ENCODE assay signal across 9 cellular contexts in genomic region chr2:68250196-68250595, GRCh38. TPM values are rescaled to one million over a fixed set of nuclear protein-coding genes. Genes with fewer than 3 reads are reported as not detected.
A peak's percentile ranks its signal among the peaks of the same experiment; 100 is the strongest.
DNase-seq lines count a peak whose midpoint lies in the region; ATAC-seq and TF ChIP-seq lines count a peak whose summit lies in the region.
"Had no signal": no experiment of that assay in that cellular context is flagged by ENCODE, and none has a peak within 500 bp of the region (broad histone marks: within the 10 kb centered on the region; RNA-seq: fewer than 3 reads in every experiment).

No MANE protein-coding gene starts in this region.

- no peak for TF ChIP-seq CTCF in CD14-positive monocyte (IDR thresholded peaks at IDR 0.05)
- no peak for TF ChIP-seq CTCF in Loucy (conservative IDR thresholded peaks at IDR 0.05; ENCODE audit: low read length)
- TF ChIP-seq CTCF in colonic mucosa (IDR thresholded peaks at IDR 0.05), result no peak
- TF ChIP-seq CTCF in nephron progenitor cell (IDR thresholded peaks at IDR 0.05), result no peak

- H3K27me3 ChIP-seq in Loucy (ENCODE audit: insufficient read depth, low read length, poor library complexity, severe bottlenecking) (no peaks in the 10 kb centered on the region), colonic mucosa (no peaks in the 10 kb centered on the region)

- DNase-seq in CD14-positive monocyte (ENCODE audit: low spot score) (no peak), colonic mucosa (no peak), nephron progenitor cell (no peak), anterior cingulate cortex (lab: John Stamatoyannopoulos, UW) (no peak), COLO668 (lab: John Stamatoyannopoulos, UW; ENCODE audit: unreplicated experiment) (no peak), AG08395 (ENCODE audit: low spot score) (no peak)
- DNase-seq: activated CD4-positive, alpha-beta T cell treated with anti-CD3 and anti-CD28 coated beads for 48 hours had no signal

- H3K27me3 Mint-ChIP-seq in CD14-positive monocyte (ENCODE audit: low read depth in 3 of 3), result peaks cover 0 to 2% (median 0%) of the 10 kb centered on the region in 3 donors
- no peaks in the 10 kb centered on the region for H3K27me3 Mint-ChIP-seq in nephron progenitor cell (ENCODE audit: low read depth, poor library complexity)

- H3K9ac ChIP-seq in Loucy (ENCODE audit: low read depth, low read length, poor library complexity, severe bottlenecking), result peak overlapping the region; percentile 94
- H3K9ac ChIP-seq in colonic mucosa (ENCODE audit: low read depth in 2 of 2, low read length in 2 of 2), result peak overlapping the region in 1 of 2 donors; percentile 90

- peak overlapping the region; percentile 98 to 99 for H3K4me3 Mint-ChIP-seq in CD14-positive monocyte
- no peak overlapping the region for H3K4me3 Mint-ChIP-seq in nephron progenitor cell

- H3K27ac Mint-ChIP-seq in CD14-positive monocyte (peak overlapping the region; percentile 97 to 99 (median 99)), nephron progenitor cell (peak overlapping the region; percentile 99)

- H3K9me3 ChIP-seq in Loucy (ENCODE audit: insufficient read depth, low read depth, low read length), result no peaks in the 10 kb centered on the region
- H3K9me3 ChIP-seq in colonic mucosa, result no peaks in the 10 kb centered on the region

- H3F3A ChIP-seq in Loucy (ENCODE audit: low read depth), result peaks cover 4% of the 10 kb centered on the region; the same call in 1 of the 2 replicates

- H3K4me1 ChIP-seq in Loucy (ENCODE audit: insufficient read depth, low read length, poor library complexity, severe bottlenecking) (peaks cover 70% of the 10 kb centered on the region), colonic mucosa (peaks cover 16% of the 10 kb centered on the region)

- no peaks in the 10 kb centered on the region for H3K36me3 ChIP-seq in Loucy (ENCODE audit: insufficient read depth, low read length)
- H3K36me3 ChIP-seq in colonic mucosa, result no peaks in the 10 kb centered on the region

- H3K36me3 Mint-ChIP-seq in CD14-positive monocyte (no peaks in the 10 kb centered on the region), nephron progenitor cell (ENCODE audit: low read depth) (no peaks in the 10 kb centered on the region)

- peaks cover 0 to 3% (median 0%) of the 10 kb centered on the region in 7 donors for H3K9me3 Mint-ChIP-seq in CD14-positive monocyte
- no peaks in the 10 kb centered on the region for H3K9me3 Mint-ChIP-seq in nephron progenitor cell

- H2AFZ ChIP-seq in Loucy (ENCODE audit: low read length), result no peak overlapping the region

- H3K27ac ChIP-seq in colonic mucosa, result peak overlapping the region; percentile 99

- H3K79me2 ChIP-seq in Loucy (ENCODE audit: insufficient read depth, low read length), result peaks cover 93% of the 10 kb centered on the region

- H4K20me1 ChIP-seq in Loucy (ENCODE audit: insufficient read depth, low read length, poor library complexity, severe bottlenecking), result peaks cover 58% of the 10 kb centered on the region

- no peak for ATAC-seq in GM18873 (IDR thresholded peaks at IDR 0.05; ENCODE audit: low FRiP score, unreplicated experiment)

- intact Hi-C loops in CD14-positive monocyte (cut with micrococcal nuclease) (loop anchor here (5.0 to 10.0 kb wide), 4 partner anchors 53 to 185 kb away; partner anchors contain the start of genes C1D (in 1 of the 2) and PNO1 (in 1 of the 2)), colonic mucosa (cut with DNase I) (no loop called here)

- no peaks in the 10 kb centered on the region for H3K9me2 ChIP-seq in Loucy (replicated peaks; ENCODE audit: low read depth, low read length)

- H3K4me3 ChIP-seq in Loucy (ENCODE audit: low read length, poor library complexity, severe bottlenecking), result peak overlapping the region; percentile 83
- H3K4me3 ChIP-seq in colonic mucosa, result peak overlapping the region; percentile 61

- peak overlapping the region; percentile 99 for H3K4me2 ChIP-seq in Loucy (ENCODE audit: low read depth, low read length, poor library complexity, severe bottlenecking)

- H3K4me1 Mint-ChIP-seq in CD14-positive monocyte (peaks cover 26% of the 10 kb centered on the region), nephron progenitor cell (peaks cover 5% of the 10 kb centered on the region)

RNA-seq across cellular contexts. Expression of gene PPP3R1, which starts 2.1 kb away (rescaled TPM):
- 10 to 100 TPM in 1 of 2 donors, 1 to 10 TPM in 1; 8.7 to 10.7 TPM for polyA plus RNA-seq in CD14-positive monocyte
- 10 to 100 TPM; 45.1 to 67.8 TPM for total RNA-seq in colonic mucosa
